9 cellular contexts compared by ENCODE assay signal in the genomic region with DNA sequence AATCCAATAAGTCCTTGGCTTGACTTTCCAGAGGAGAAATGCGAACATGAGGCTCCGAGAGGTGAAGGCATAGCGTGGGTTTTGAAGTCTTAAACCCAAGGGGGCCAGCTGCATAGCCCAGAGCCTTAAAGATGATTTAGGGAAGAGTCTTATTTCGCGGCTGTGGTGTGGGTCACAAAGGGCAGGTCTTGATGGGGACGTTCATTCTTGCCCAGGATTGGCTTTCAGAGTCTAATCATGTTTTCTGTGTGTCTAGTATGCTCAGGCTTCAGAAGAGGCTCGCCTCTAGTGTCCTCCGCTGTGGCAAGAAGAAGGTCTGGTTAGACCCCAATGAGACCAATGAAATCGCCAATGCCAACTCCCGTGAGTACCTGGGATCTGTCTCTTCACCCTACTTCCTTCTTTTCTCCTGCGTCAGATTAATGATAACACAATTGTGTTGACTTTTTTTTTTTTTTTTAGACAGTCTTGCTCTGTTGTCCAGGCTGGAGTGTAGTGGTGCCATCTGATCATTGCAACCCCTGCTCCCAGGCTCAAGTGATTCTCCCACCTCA. TPM values are rescaled to one million over a fixed set of nuclear protein-coding genes. Genes with fewer than 3 reads are reported as not detected.
DNase-seq lines count a peak whose midpoint lies in the region; ATAC-seq and TF ChIP-seq lines count a peak whose summit lies in the region.
"Had no signal": no experiment of that assay in that cellular context is flagged by ENCODE, and none has a peak within 500 bp of the region (broad histone marks: within the 10 kb centered on the region; RNA-seq: fewer than 3 reads in every experiment).

No MANE protein-coding gene starts in this region.

- H3K27ac Mint-ChIP-seq in stimulated activated naive CD8-positive, alpha-beta T cell treated with anti-CD3 and anti-CD28 coated beads, Interleukin-15, Interleukin-2, amounts not matched to agents 100 ng/mL and 50 ng/mL, for 24 hours: peak overlapping the region; percentile 97
- H3K27ac Mint-ChIP-seq in brain: peak overlapping the region; percentile 99 to 100 (median 100)

- H3K4me1 Mint-ChIP-seq in stimulated activated naive CD8-positive, alpha-beta T cell treated with anti-CD3 and anti-CD28 coated beads, Interleukin-15, Interleukin-2, amounts not matched to agents 100 ng/mL and 50 ng/mL, for 24 hours (ENCODE audit: low read depth): peaks cover 63% of the 10 kb centered on the region
- peaks cover 53% of the 10 kb centered on the region for H3K4me1 Mint-ChIP-seq in brain

- no peak for DNase-seq in stimulated activated naive CD8-positive, alpha-beta T cell treated with anti-CD3 and anti-CD28 coated beads, Interleukin-15, Interleukin-2, amounts not matched to agents 100 U/mL and 50 U/mL, for 24 hours
- no peak for DNase-seq in activated CD4-positive, CD25-positive, alpha-beta regulatory T cell (lab: John Stamatoyannopoulos, UW)
- no peak for DNase-seq in DMS79 (lab: John Stamatoyannopoulos, UW)

- H3K4me1 ChIP-seq in mononuclear cell (ENCODE audit: insufficient read depth, low read length): peaks cover 44% of the 10 kb centered on the region

- no peak for TF ChIP-seq CTCF in brain (conservative IDR thresholded peaks at IDR 0.05)

- H3K9me3 Mint-ChIP-seq in stimulated activated naive CD8-positive, alpha-beta T cell treated with anti-CD3 and anti-CD28 coated beads, Interleukin-15, Interleukin-2, amounts not matched to agents 100 ng/mL and 50 ng/mL, for 24 hours: no peaks in the 10 kb centered on the region
- peaks cover 0 to 5% (median 0%) of the 10 kb centered on the region in 5 experiments for H3K9me3 Mint-ChIP-seq in brain

- H3K4me3 Mint-ChIP-seq in stimulated activated naive CD8-positive, alpha-beta T cell treated with anti-CD3 and anti-CD28 coated beads, Interleukin-15, Interleukin-2, amounts not matched to agents 100 ng/mL and 50 ng/mL, for 24 hours: peak overlapping the region; percentile 85
- peak overlapping the region; percentile 86 to 98 (median 88) for H3K4me3 Mint-ChIP-seq in brain

- H3K9me3 ChIP-seq in mononuclear cell (ENCODE audit: low read depth, low read length): no peaks in the 10 kb centered on the region

- H3K27me3 ChIP-seq in mononuclear cell (ENCODE audit: insufficient read depth, low read length): no peaks in the 10 kb centered on the region

- ATAC-seq in stimulated activated naive CD8-positive, alpha-beta T cell treated with anti-CD3 and anti-CD28 coated beads, Interleukin-15, Interleukin-2, amounts not matched to agents 100 U/mL and 50 U/mL, for 24 hours: no peak
- no peak for ATAC-seq in GM21723 (IDR thresholded peaks at IDR 0.05; ENCODE audit: unreplicated experiment)
- ATAC-seq in HG03442 (IDR thresholded peaks at IDR 0.05; ENCODE audit: unreplicated experiment): no peak

- H3K27me3 Mint-ChIP-seq in stimulated activated naive CD8-positive, alpha-beta T cell treated with anti-CD3 and anti-CD28 coated beads, Interleukin-15, Interleukin-2, amounts not matched to agents 100 ng/mL and 50 ng/mL, for 24 hours: no peaks in the 10 kb centered on the region
- H3K27me3 Mint-ChIP-seq in brain: peaks cover 8% of the 10 kb centered on the region

- peak overlapping the region; percentile 75 for H3K4me3 ChIP-seq in mononuclear cell (ENCODE audit: low read length)

- peaks cover 53% of the 10 kb centered on the region for H3K36me3 Mint-ChIP-seq in stimulated activated naive CD8-positive, alpha-beta T cell treated with anti-CD3 and anti-CD28 coated beads, Interleukin-15, Interleukin-2, amounts not matched to agents 100 ng/mL and 50 ng/mL, for 24 hours (ENCODE audit: low read depth)
- peaks cover 50% of the 10 kb centered on the region for H3K36me3 Mint-ChIP-seq in brain

RNA-seq across cellular contexts. Expression of a gene that starts 1.0 kb away (rescaled TPM):
- polyA plus RNA-seq in brain (ENCODE audit: insufficient read depth, low read depth, low replicate concordance): 2,935 TPM
- 3,292 TPM for total RNA-seq in mononuclear cell

RNA-seq across cellular contexts. Expression of a gene that starts 3.6 kb away (rescaled TPM):
- 20.8 TPM for polyA plus RNA-seq in brain (ENCODE audit: insufficient read depth, low read depth, low replicate concordance)
- total RNA-seq in mononuclear cell: 4.5 TPM

RNA-seq across cellular contexts. Expression of a gene that starts 24.7 kb away (rescaled TPM):
- polyA plus RNA-seq in brain (ENCODE audit: insufficient read depth, low read depth, low replicate concordance): 19.5 TPM
- not detected for total RNA-seq in mononuclear cell
- total RNA-seq: T-helper 2 cell treated with Interferon-gamma antibody and Interleukin-4, amounts not matched to agents 100 ng/mL and 5 ng/mL, for 36 hours had no signal

RNA-seq across cellular contexts. Expression of a gene that starts 35.1 kb away (rescaled TPM):
- polyA plus RNA-seq in brain (ENCODE audit: insufficient read depth, low read depth, low replicate concordance): not detected
- not detected for total RNA-seq in mononuclear cell
- total RNA-seq: T-helper 2 cell treated with Interferon-gamma antibody and Interleukin-4, amounts not matched to agents 100 ng/mL and 5 ng/mL, for 36 hours had no signal

RNA-seq across cellular contexts. Expression of a gene that starts 49.6 kb away (rescaled TPM):
- polyA plus RNA-seq in brain (ENCODE audit: insufficient read depth, low read depth, low replicate concordance): 15.8 TPM
- total RNA-seq in mononuclear cell: 9.6 TPM
